Comparison of ENCODE assay signal across 19 cellular contexts in the genomic region with DNA sequence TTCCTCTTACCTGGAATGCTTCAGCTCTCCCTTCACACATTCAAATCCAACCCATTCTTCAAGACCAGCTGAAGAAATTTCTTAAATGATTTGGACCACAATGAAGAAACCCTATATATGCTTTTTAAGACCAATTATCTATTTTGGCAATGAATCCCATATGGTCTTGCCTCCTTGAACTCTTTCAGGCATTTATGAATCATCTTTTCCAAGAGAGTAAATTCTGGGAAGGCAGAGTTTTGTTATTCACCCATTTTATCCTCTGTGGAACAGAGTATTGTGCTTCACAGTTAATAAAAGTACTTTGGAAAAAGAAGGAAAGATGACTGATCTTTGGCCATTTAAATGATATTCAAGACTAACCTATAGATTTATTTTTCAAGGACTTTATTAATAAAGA. TPM values are rescaled to one million over a fixed set of nuclear protein-coding genes. Genes with fewer than 3 reads are reported as not detected.
DNase-seq lines count a peak whose midpoint lies in the region; ATAC-seq and TF ChIP-seq lines count a peak whose summit lies in the region.
"Had no signal": no experiment of that assay in that cellular context is flagged by ENCODE, and none has a peak within 500 bp of the region (broad histone marks: within the 10 kb centered on the region; RNA-seq: fewer than 3 reads in every experiment).

No MANE protein-coding gene starts in this region.

- H3K36me3 Mint-ChIP-seq in CD4-positive, CD25-positive, alpha-beta regulatory T cell, result peaks cover 50% of the 10 kb centered on the region
- H3K36me3 Mint-ChIP-seq in activated CD8-positive, alpha-beta T cell treated with anti-CD3 and anti-CD28 coated beads for 36 hours (ENCODE audit: low read depth), result peaks cover 74% of the 10 kb centered on the region
- peaks cover 43% of the 10 kb centered on the region for H3K36me3 Mint-ChIP-seq in WTC11

- H3K79me2 ChIP-seq in ACC112 (ENCODE audit: control insufficient read depth, insufficient read depth, low read length, unreplicated experiment), result no peaks in the 10 kb centered on the region
- H3K79me2 ChIP-seq: parathyroid adenoma had no signal

- H3K4me1 Mint-ChIP-seq in CD4-positive, CD25-positive, alpha-beta regulatory T cell, result peaks cover 17 to 33% (median 26%) of the 10 kb centered on the region in 4 donors
- H3K4me1 Mint-ChIP-seq in activated CD8-positive, alpha-beta T cell treated with anti-CD3 and anti-CD28 coated beads for 36 hours (ENCODE audit: low read depth), result peaks cover 56% of the 10 kb centered on the region
- no peaks in the 10 kb centered on the region for H3K4me1 Mint-ChIP-seq in WTC11
- H3K4me1 Mint-ChIP-seq: GM23338 had no signal

- CTCF ChIA-PET in activated CD8-positive, alpha-beta T cell treated with anti-CD3 and anti-CD28 coated beads for 36 hours (lab: Charles Lee), result no interaction called here
- CTCF ChIA-PET in WTC11 (lab: Charles Lee), result no interaction called here

- H3K27ac ChIP-seq in ACC112 (ENCODE audit: low read depth, low read length), result 0 out of 2 replicates have a peak overlapping the region, but pooled peaks have one; percentile 25
- no peak overlapping the region for H3K27ac ChIP-seq in CD4-positive, CD25-positive, alpha-beta regulatory T cell (ENCODE audit: insufficient read depth, low read length, poor library complexity, severe bottlenecking)
- H3K27ac ChIP-seq: BLaER1, parathyroid adenoma, uterus had no signal

- no peaks in the 10 kb centered on the region for H3K27me3 ChIP-seq in ACC112 (ENCODE audit: insufficient read depth, low read length)
- no peaks in the 10 kb centered on the region for H3K27me3 ChIP-seq in CD4-positive, CD25-positive, alpha-beta regulatory T cell (ENCODE audit: control insufficient read depth, insufficient read depth, low read length)
- H3K27me3 ChIP-seq: BLaER1, uterus had no signal

- TF ChIP-seq CTCF in activated CD8-positive, alpha-beta T cell treated with anti-CD3 and anti-CD28 coated beads for 36 hours (IDR thresholded peaks at IDR 0.05), result no peak
- no peak for TF ChIP-seq CTCF in WTC11 (IDR thresholded peaks at IDR 0.05)

- ATAC-seq in CD4-positive, CD25-positive, alpha-beta regulatory T cell (ENCODE audit: low read depth in 2 of 2), result no peak
- no peak for ATAC-seq in activated CD8-positive, alpha-beta T cell treated with anti-CD3 and anti-CD28 coated beads for 36 hours
- ATAC-seq in GM21528 (IDR thresholded peaks at IDR 0.05; ENCODE audit: low FRiP score, unreplicated experiment), result no peak
- ATAC-seq in GM18511 (IDR thresholded peaks at IDR 0.05; ENCODE audit: unreplicated experiment), result no peak
- no peak for ATAC-seq in WTC11
- ATAC-seq: GM23338 had no signal

- no peak overlapping the region for H3K4me3 ChIP-seq in ACC112 (ENCODE audit: low read depth, low read length)
- no peak overlapping the region for H3K4me3 ChIP-seq in CD4-positive, CD25-positive, alpha-beta regulatory T cell (ENCODE audit: low read depth, low read length)
- H3K4me3 ChIP-seq: BLaER1, GM23338, uterus had no signal

- intact Hi-C loops in activated CD8-positive, alpha-beta T cell treated with anti-CD3 and anti-CD28 coated beads for 36 hours (cut with micrococcal nuclease), result no loop called here

- POLR2A ChIA-PET in activated CD8-positive, alpha-beta T cell treated with anti-CD3 and anti-CD28 coated beads for 36 hours (lab: Charles Lee), result interaction anchor here (2.3 to 3.8 kb wide), 3 partner anchors 13 to 22 kb away, joined by 11 to 20 read pairs (median 16); a partner anchor contains a TSS
- POLR2A ChIA-PET in WTC11 (lab: Charles Lee), result no interaction called here

- peaks cover 5% of the 10 kb centered on the region for H3K4me1 ChIP-seq in ACC112 (ENCODE audit: control insufficient read depth, insufficient read depth, low read length, unreplicated experiment)
- peaks cover 15% of the 10 kb centered on the region for H3K4me1 ChIP-seq in CD4-positive, CD25-positive, alpha-beta regulatory T cell (ENCODE audit: control insufficient read depth, insufficient read depth, low read length, poor library complexity, severe bottlenecking)
- H3K4me1 ChIP-seq: BLaER1, parathyroid adenoma, uterus had no signal

- no peak for DNase-seq in CD4-positive, CD25-positive, alpha-beta regulatory T cell
- no peak for DNase-seq in activated CD8-positive, alpha-beta T cell treated with anti-CD3 and anti-CD28 coated beads for 36 hours
- DNase-seq in fibroblast of gingiva (ENCODE audit: low read depth) (peak; percentile 79), SW 1271 (lab: John Stamatoyannopoulos, UW) (no peak), WTC11 (ENCODE audit: low spot score) (no peak)
- DNase-seq: activated CD4-positive, alpha-beta T cell treated with anti-CD3 and anti-CD28 coated beads for 1 hour; DMS53; glutamatergic neuron; midbrain; NCI-H2029 treated with DMSO at 0.1 percent for 48 hours; NCI-H524 treated with DMSO at 0.1 percent for 48 hours; small intestine; uterus had no signal

- no peaks in the 10 kb centered on the region for H3K9me3 ChIP-seq in CD4-positive, CD25-positive, alpha-beta regulatory T cell (ENCODE audit: control insufficient read depth in 2 of 2, low read length in 2 of 2)
- H3K9me3 ChIP-seq: uterus had no signal

- H2AFZ ChIP-seq in ACC112 (ENCODE audit: low read length, unreplicated experiment), result no peak overlapping the region
- H2AFZ ChIP-seq: GM23338, parathyroid adenoma had no signal

- H3K27me3 Mint-ChIP-seq in CD4-positive, CD25-positive, alpha-beta regulatory T cell, result no peaks in the 10 kb centered on the region
- H3K27me3 Mint-ChIP-seq in activated CD8-positive, alpha-beta T cell treated with anti-CD3 and anti-CD28 coated beads for 36 hours, result no peaks in the 10 kb centered on the region
- no peaks in the 10 kb centered on the region for H3K27me3 Mint-ChIP-seq in WTC11 (ENCODE audit: low read depth)

- H3K9me3 Mint-ChIP-seq in CD4-positive, CD25-positive, alpha-beta regulatory T cell, result peaks cover 0 to 4% (median 0%) of the 10 kb centered on the region in 7 donors
- H3K9me3 Mint-ChIP-seq in activated CD8-positive, alpha-beta T cell treated with anti-CD3 and anti-CD28 coated beads for 36 hours, result peaks cover 12% of the 10 kb centered on the region
- peaks cover 4% of the 10 kb centered on the region; the same call in 1 of the 2 replicates for H3K9me3 Mint-ChIP-seq in WTC11
- H3K9me3 Mint-ChIP-seq: GM23338 had no signal

- peak overlapping the region in 2 of 3 donors; percentile 9 to 84 for H3K27ac Mint-ChIP-seq in CD4-positive, CD25-positive, alpha-beta regulatory T cell
- H3K27ac Mint-ChIP-seq in activated CD8-positive, alpha-beta T cell treated with anti-CD3 and anti-CD28 coated beads for 36 hours, result peak overlapping the region; percentile 85
- H3K27ac Mint-ChIP-seq in WTC11, result no peak overlapping the region
- H3K27ac Mint-ChIP-seq: GM23338 had no signal

- H3K36me3 ChIP-seq in ACC112 (ENCODE audit: insufficient read depth, low read length), result peaks cover 47% of the 10 kb centered on the region
- H3K36me3 ChIP-seq in CD4-positive, CD25-positive, alpha-beta regulatory T cell (ENCODE audit: control insufficient read depth, insufficient read depth, low read length), result peaks cover 83% of the 10 kb centered on the region
- H3K36me3 ChIP-seq: uterus had no signal

- H3K4me3 Mint-ChIP-seq in CD4-positive, CD25-positive, alpha-beta regulatory T cell, result peak overlapping the region in 1 of 4 donors; percentile 24
- H3K4me3 Mint-ChIP-seq in activated CD8-positive, alpha-beta T cell treated with anti-CD3 and anti-CD28 coated beads for 36 hours, result no peak overlapping the region
- H3K4me3 Mint-ChIP-seq in WTC11, result no peak overlapping the region
- H3K4me3 Mint-ChIP-seq: GM23338 had no signal

TF ChIP-seq in WTC11, 78 proteins besides CTCF, POLR2A, EP300 and RAD21 (continues in another document):
- TF ChIP-seq, protein P1, sequence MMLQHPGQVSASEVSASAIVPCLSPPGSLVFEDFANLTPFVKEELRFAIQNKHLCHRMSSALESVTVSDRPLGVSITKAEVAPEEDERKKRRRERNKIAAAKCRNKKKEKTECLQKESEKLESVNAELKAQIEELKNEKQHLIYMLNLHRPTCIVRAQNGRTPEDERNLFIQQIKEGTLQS (CRISPR knock-in tag; conservative IDR thresholded peaks at IDR 0.05), result no peak
- TF ChIP-seq CREB1 (CRISPR knock-in tag; IDR thresholded peaks at IDR 0.05), result no peak
- TF ChIP-seq, protein P2, sequence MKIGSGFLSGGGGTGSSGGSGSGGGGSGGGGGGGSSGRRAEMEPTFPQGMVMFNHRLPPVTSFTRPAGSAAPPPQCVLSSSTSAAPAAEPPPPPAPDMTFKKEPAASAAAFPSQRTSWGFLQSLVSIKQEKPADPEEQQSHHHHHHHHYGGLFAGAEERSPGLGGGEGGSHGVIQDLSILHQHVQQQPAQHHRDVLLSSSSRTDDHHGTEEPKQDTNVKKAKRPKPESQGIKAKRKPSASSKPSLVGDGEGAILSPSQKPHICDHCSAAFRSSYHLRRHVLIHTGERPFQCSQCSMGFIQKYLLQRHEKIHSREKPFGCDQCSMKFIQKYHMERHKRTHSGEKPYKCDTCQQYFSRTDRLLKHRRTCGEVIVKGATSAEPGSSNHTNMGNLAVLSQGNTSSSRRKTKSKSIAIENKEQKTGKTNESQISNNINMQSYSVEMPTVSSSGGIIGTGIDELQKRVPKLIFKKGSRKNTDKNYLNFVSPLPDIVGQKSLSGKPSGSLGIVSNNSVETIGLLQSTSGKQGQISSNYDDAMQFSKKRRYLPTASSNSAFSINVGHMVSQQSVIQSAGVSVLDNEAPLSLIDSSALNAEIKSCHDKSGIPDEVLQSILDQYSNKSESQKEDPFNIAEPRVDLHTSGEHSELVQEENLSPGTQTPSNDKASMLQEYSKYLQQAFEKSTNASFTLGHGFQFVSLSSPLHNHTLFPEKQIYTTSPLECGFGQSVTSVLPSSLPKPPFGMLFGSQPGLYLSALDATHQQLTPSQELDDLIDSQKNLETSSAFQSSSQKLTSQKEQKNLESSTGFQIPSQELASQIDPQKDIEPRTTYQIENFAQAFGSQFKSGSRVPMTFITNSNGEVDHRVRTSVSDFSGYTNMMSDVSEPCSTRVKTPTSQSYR (CRISPR knock-in tag; IDR thresholded peaks at IDR 0.05), result no peak
- no peak for TF ChIP-seq MYBL2 (CRISPR knock-in tag; IDR thresholded peaks at IDR 0.05)
- TF ChIP-seq, protein P3, sequence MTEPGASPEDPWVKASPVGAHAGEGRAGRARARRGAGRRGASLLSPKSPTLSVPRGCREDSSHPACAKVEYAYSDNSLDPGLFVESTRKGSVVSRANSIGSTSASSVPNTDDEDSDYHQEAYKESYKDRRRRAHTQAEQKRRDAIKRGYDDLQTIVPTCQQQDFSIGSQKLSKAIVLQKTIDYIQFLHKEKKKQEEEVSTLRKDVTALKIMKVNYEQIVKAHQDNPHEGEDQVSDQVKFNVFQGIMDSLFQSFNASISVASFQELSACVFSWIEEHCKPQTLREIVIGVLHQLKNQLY (CRISPR knock-in tag; IDR thresholded peaks at IDR 0.05), result no peak

RNA-seq across cellular contexts. Expression of a gene that starts 14.0 kb away (rescaled TPM):
- 95.3 TPM for total RNA-seq in CD4-positive, CD25-positive, alpha-beta regulatory T cell
- 10 to 100 TPM; 79.0 to 87.6 (median 81.7) TPM for polyA plus RNA-seq in CD4-positive, CD25-positive, alpha-beta regulatory T cell
- 10 to 100 TPM; 49.2 to 49.6 TPM for total RNA-seq in activated CD8-positive, alpha-beta T cell treated with anti-CD3 and anti-CD28 coated beads for 36 hours
- total RNA-seq in WTC11 (2021), result 21.4 to 22.3 TPM (median 21.7 TPM) in 3 replicates

RNA-seq across cellular contexts. Expression of a gene that starts 17.0 kb away (rescaled TPM):
- total RNA-seq in CD4-positive, CD25-positive, alpha-beta regulatory T cell, result 71.0 TPM
- polyA plus RNA-seq in CD4-positive, CD25-positive, alpha-beta regulatory T cell, result 10 to 100 TPM; 36.6 to 48.2 (median 41.1) TPM
- 10 to 100 TPM; 33.4 to 37.5 TPM for total RNA-seq in activated CD8-positive, alpha-beta T cell treated with anti-CD3 and anti-CD28 coated beads for 36 hours
- total RNA-seq in WTC11 (2021), result 17.6 to 22.4 TPM (median 18.3 TPM) in 3 replicates
